Comparison of ENCODE assay signal across 8 cellular contexts in genomic region chr15:48352474-48353072, GRCh38. TPM values are rescaled to one million over a fixed set of nuclear protein-coding genes. Genes with fewer than 3 reads are reported as not detected.
DNase-seq lines count a peak whose midpoint lies in the region; ATAC-seq and TF ChIP-seq lines count a peak whose summit lies in the region.

No MANE protein-coding gene starts in this region.

- CTCF ChIA-PET in AG04449 (lab: Yijun Ruan, JAX): interaction anchor here (0.6 to 2.4 kb wide), 36 partner anchors 9 to 641 kb away, joined by 3 to 32 read pairs (median 4); no protein-coding TSS in a partner anchor
- CTCF ChIA-PET in activated CD4-positive, alpha-beta T cell treated with anti-CD3 and anti-CD28 coated beads for 36 hours (lab: Charles Lee): interaction anchor here (0.6 to 3.1 kb wide), 14 partner anchors 9 to 1156 kb away, joined by 3 to 26 read pairs (median 5); no protein-coding TSS in a partner anchor

- no peak overlapping the region for H3K4me3 Mint-ChIP-seq in activated CD4-positive, alpha-beta T cell treated with anti-CD3 and anti-CD28 coated beads for 36 hours
- H3K4me3 Mint-ChIP-seq in mesothelial cell of epicardium: no peak overlapping the region

- H3K27ac Mint-ChIP-seq in activated CD4-positive, alpha-beta T cell treated with anti-CD3 and anti-CD28 coated beads for 36 hours: no peak overlapping the region
- no peak overlapping the region for H3K27ac Mint-ChIP-seq in mesothelial cell of epicardium

- no peak overlapping the region for H3K4me3 ChIP-seq in AG04449 (ENCODE audit: low read depth, low read length)
- no peak overlapping the region for H3K4me3 ChIP-seq in effector memory CD4-positive, alpha-beta T cell (ENCODE audit: insufficient read depth, low read depth, low read length, poor library complexity, severe bottlenecking)

- ATAC-seq in GM18517 (IDR thresholded peaks at IDR 0.05; ENCODE audit: unreplicated experiment) (peak; percentile 82), HG03342 (IDR thresholded peaks at IDR 0.05; ENCODE audit: unreplicated experiment) (peak; percentile 90)
- ATAC-seq in activated CD4-positive, alpha-beta T cell treated with anti-CD3 and anti-CD28 coated beads for 36 hours: peak; percentile 79
- ATAC-seq in stimulated activated naive CD8-positive, alpha-beta T cell treated with anti-CD3 and anti-CD28 coated beads, Interleukin-15, Interleukin-2, amounts not matched to agents 100 U/mL and 50 U/mL, for 24 hours: peak; percentile 55

- no peak overlapping the region for H3K27ac ChIP-seq in effector memory CD4-positive, alpha-beta T cell (ENCODE audit: insufficient read depth, low read length, poor library complexity, severe bottlenecking)

- peaks cover 5% of the 10 kb centered on the region for H3K27me3 Mint-ChIP-seq in activated CD4-positive, alpha-beta T cell treated with anti-CD3 and anti-CD28 coated beads for 36 hours
- H3K27me3 Mint-ChIP-seq in mesothelial cell of epicardium (ENCODE audit: low read depth): no peaks in the 10 kb centered on the region

- H3K36me3 Mint-ChIP-seq in activated CD4-positive, alpha-beta T cell treated with anti-CD3 and anti-CD28 coated beads for 36 hours (ENCODE audit: low read depth): no peaks in the 10 kb centered on the region
- H3K36me3 Mint-ChIP-seq in mesothelial cell of epicardium: no peaks in the 10 kb centered on the region

- no peaks in the 10 kb centered on the region for H3K9me3 ChIP-seq in effector memory CD4-positive, alpha-beta T cell (ENCODE audit: control insufficient read depth, low read length)

- H3K4me1 Mint-ChIP-seq in activated CD4-positive, alpha-beta T cell treated with anti-CD3 and anti-CD28 coated beads for 36 hours: no peaks in the 10 kb centered on the region
- H3K4me1 Mint-ChIP-seq in mesothelial cell of epicardium: peaks cover 15% of the 10 kb centered on the region

- POLR2A ChIA-PET in AG04449 (lab: Yijun Ruan, JAX): no interaction called here
- POLR2A ChIA-PET in activated CD4-positive, alpha-beta T cell treated with anti-CD3 and anti-CD28 coated beads for 36 hours (lab: Charles Lee): no interaction called here

- H3K27me3 ChIP-seq in effector memory CD4-positive, alpha-beta T cell (replicated peaks; ENCODE audit: control insufficient read depth, insufficient read depth, low read length, poor library complexity, severe bottlenecking): no peaks in the 10 kb centered on the region

- TF ChIP-seq CTCF in AG04449 (IDR thresholded peaks at IDR 0.05; ENCODE audit: insufficient read depth, low read length, missing control alignments) (peak; percentile 63), mesothelial cell of epicardium (IDR thresholded peaks at IDR 0.05; ENCODE audit: unreplicated experiment) (peak; percentile 75)

- no peaks in the 10 kb centered on the region for H3K4me1 ChIP-seq in effector memory CD4-positive, alpha-beta T cell (ENCODE audit: control insufficient read depth, insufficient read depth, low read length, poor library complexity, severe bottlenecking)

- no peak for DNase-seq in AG04449 (ENCODE audit: low read depth, low spot score)
- peak; percentile 38 for DNase-seq in NCI-H510A treated with DMSO at 0.1 percent for 48 hours (lab: John Stamatoyannopoulos, UW)
- DNase-seq in activated CD4-positive, alpha-beta T cell treated with anti-CD3 and anti-CD28 coated beads for 36 hours: peak; percentile 69
- peak in 2 of 3 donors; percentile 4 to 26 for DNase-seq in effector memory CD4-positive, alpha-beta T cell
- DNase-seq in mesothelial cell of epicardium (ENCODE audit: low spot score in 2 of 2, unreplicated experiment in 2 of 2): peak in 1 of 2 experiments; percentile 57
- peak; percentile 41 for DNase-seq in stimulated activated naive CD8-positive, alpha-beta T cell treated with anti-CD3 and anti-CD28 coated beads, Interleukin-15, Interleukin-2, amounts not matched to agents 100 U/mL and 50 U/mL, for 24 hours

- no peaks in the 10 kb centered on the region for H3K9me3 Mint-ChIP-seq in activated CD4-positive, alpha-beta T cell treated with anti-CD3 and anti-CD28 coated beads for 36 hours (ENCODE audit: low read depth)
- no peaks in the 10 kb centered on the region for H3K9me3 Mint-ChIP-seq in mesothelial cell of epicardium

- intact Hi-C loops in activated CD4-positive, alpha-beta T cell treated with anti-CD3 and anti-CD28 coated beads for 36 hours (cut with DNase I, micrococcal nuclease): loop anchor here (5.0 to 10.0 kb wide), 4 partner anchors 638 to 1792 kb away; partner anchors contain the start of genes FGF7 (in 1 of the 2) and SEMA6D (in 1 of the 2)

- no peaks in the 10 kb centered on the region for H3K36me3 ChIP-seq in effector memory CD4-positive, alpha-beta T cell (ENCODE audit: control insufficient read depth, insufficient read depth, low read length)

RNA-seq across cellular contexts. Expression of gene DUT, which starts 21.3 kb away (rescaled TPM):
- 100 to 1,000 TPM; 371 to 500 TPM for total RNA-seq in activated CD4-positive, alpha-beta T cell treated with anti-CD3 and anti-CD28 coated beads for 36 hours
- 78.7 to 81.2 TPM (median 79.7 TPM) in 3 replicates for total RNA-seq in mesothelial cell of epicardium
